Comparison of ENCODE assay signal across 1 cellular context in genomic region chr19:5330307-5330720, GRCh38.
TF ChIP-seq lines count a peak whose summit lies in the region.

No MANE protein-coding gene starts in this region.

TF ChIP-seq in GM12878, 131 proteins besides CTCF, POLR2A, EP300 and RAD21 (continued from another document):
- no peak for TF ChIP-seq PKNOX1 (IDR thresholded peaks at IDR 0.05)
- TF ChIP-seq NR2C2 (IDR thresholded peaks at IDR 0.05; ENCODE audit: borderline replicate concordance, control insufficient read depth, insufficient read length, low read depth) = no peak
- TF ChIP-seq ETV6 (conservative IDR thresholded peaks at IDR 0.05 in 1 of 2, IDR thresholded peaks at IDR 0.05 in 1 of 2; ENCODE audit: borderline replicate concordance in 1 of 2, low read depth in 1 of 2) = no peak
- TF ChIP-seq HCFC1 (IDR thresholded peaks at IDR 0.05; ENCODE audit: low read length) = no peak
- TF ChIP-seq RUNX3 (IDR thresholded peaks at IDR 0.05; ENCODE audit: low read length) = peak; percentile 94
- no peak for TF ChIP-seq NRF1 (conservative IDR thresholded peaks at IDR 0.05; ENCODE audit: low read depth, low read length)
- no peak for TF ChIP-seq SP1 (IDR thresholded peaks at IDR 0.05; ENCODE audit: low read depth, low read length)
- TF ChIP-seq IKZF1 (conservative IDR thresholded peaks at IDR 0.05) = peak; percentile 90
- TF ChIP-seq NFXL1 (IDR thresholded peaks at IDR 0.05; ENCODE audit: borderline replicate concordance) = no peak
- TF ChIP-seq SPI1 (IDR thresholded peaks at IDR 0.05; ENCODE audit: borderline replicate concordance, insufficient read depth, low read depth, low read length) = peak; percentile 83
